16 cellular contexts compared by ENCODE assay signal in the genomic region with DNA sequence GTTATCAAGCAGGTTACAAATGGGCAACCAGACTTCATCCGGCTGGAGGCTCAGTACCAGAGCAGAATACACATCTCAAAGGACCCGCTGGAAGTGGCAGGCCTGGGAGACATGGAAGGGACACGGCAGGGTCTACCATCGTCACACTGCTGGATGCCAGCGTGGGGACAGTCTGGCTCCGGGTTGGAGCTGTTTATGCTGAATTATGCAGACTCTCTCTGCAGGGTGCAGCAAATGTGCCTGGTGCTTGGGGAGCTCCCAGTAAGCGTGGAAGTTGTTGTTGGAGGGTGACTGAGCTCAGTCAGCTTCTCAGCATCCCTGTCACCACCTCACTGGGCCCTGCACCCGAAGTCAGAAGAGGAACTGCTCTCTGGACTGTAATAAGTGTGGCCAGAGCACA. TPM values are rescaled to one million over a fixed set of nuclear protein-coding genes. Genes with fewer than 3 reads are reported as not detected.
DNase-seq lines count a peak whose midpoint lies in the region; ATAC-seq and TF ChIP-seq lines count a peak whose summit lies in the region.
"Had no signal": no experiment of that assay in that cellular context is flagged by ENCODE, and none has a peak within 500 bp of the region (broad histone marks: within the 10 kb centered on the region; RNA-seq: fewer than 3 reads in every experiment).

No MANE protein-coding gene starts in this region.

- H3K27ac Mint-ChIP-seq in H9, result peak overlapping the region; percentile 36 to 95 (median 77); a peak in 6 of 7 replicates
- peak overlapping the region; percentile 12 for H3K27ac Mint-ChIP-seq in neural crest cell (ENCODE audit: unreplicated experiment)
- H3K27ac Mint-ChIP-seq: CD8-positive, alpha-beta memory T cell had no signal

- no peaks in the 10 kb centered on the region; the same call in 1 of the 2 replicates for H3K27me3 Mint-ChIP-seq in H9 (ENCODE audit: low read depth)
- H3K27me3 Mint-ChIP-seq in neural crest cell (ENCODE audit: low read depth), result no peaks in the 10 kb centered on the region

- intact Hi-C loops in dorsolateral prefrontal cortex (cut with DNase I), result no loop called here
- intact Hi-C loops in right lobe of liver (cut with DNase I), result no loop called here

- H3K4me1 Mint-ChIP-seq in H9 (peaks cover 37 to 38% of the 10 kb centered on the region in 2 experiments), neural crest cell (peaks cover 66% of the 10 kb centered on the region)
- H3K4me1 Mint-ChIP-seq: CD8-positive, alpha-beta memory T cell had no signal

- no peak for TF ChIP-seq POLR2A in right lobe of liver (IDR thresholded peaks at IDR 0.05)
- no peak for TF ChIP-seq POLR2A in upper lobe of left lung (IDR thresholded peaks at IDR 0.05)

- H3K36me3 Mint-ChIP-seq in H9 (ENCODE audit: insufficient read depth in 1 of 3, low read depth in 3 of 3) (peaks cover 8 to 10% (median 9%) of the 10 kb centered on the region in 3 experiments), neural crest cell (ENCODE audit: low read depth) (no peaks in the 10 kb centered on the region)
- H3K36me3 Mint-ChIP-seq: CD8-positive, alpha-beta memory T cell had no signal

- H3K9me3 Mint-ChIP-seq in H9, result no peaks in the 10 kb centered on the region
- no peaks in the 10 kb centered on the region for H3K9me3 Mint-ChIP-seq in neural crest cell
- H3K9me3 Mint-ChIP-seq: CD8-positive, alpha-beta memory T cell had no signal

- H4K20me1 ChIP-seq in H9 (ENCODE audit: control insufficient read depth, insufficient read depth, insufficient read length), result no peaks in the 10 kb centered on the region

- H3T11ph ChIP-seq in H9 (ENCODE audit: low read length), result no peak overlapping the region

- no peak for ATAC-seq in right lobe of liver
- ATAC-seq in upper lobe of left lung (ENCODE audit: low FRiP score in 2 of 2), result no peak

- H3K23me2 ChIP-seq in H9 (ENCODE audit: insufficient read length, low read depth, low read length, poor library complexity, severe bottlenecking), result no peaks in the 10 kb centered on the region

- no peak overlapping the region for H2BK15ac ChIP-seq in H9 (ENCODE audit: low read depth, low read length)

- H3K36me3 ChIP-seq in right lobe of liver (no peaks in the 10 kb centered on the region), SJCRH30 (peaks cover 25% of the 10 kb centered on the region), upper lobe of left lung (no peaks in the 10 kb centered on the region)
- H3K36me3 ChIP-seq: BLaER1 had no signal

- H4K5ac ChIP-seq in H9 (ENCODE audit: insufficient read length, low read depth, low read length), result no peak overlapping the region

- WGBS in H9 (ENCODE audit: extremely low coverage, insufficient read length, low lambda C conversion rate), result no CpG with 5 or more reads among the region's 8 CpGs
- WGBS in right lobe of liver (ENCODE audit: insufficient coverage, low coverage, low lambda C conversion rate, missing lambda C conversion rate), result 60% methylated on average over 2 of the region's 8 CpGs
- WGBS in upper lobe of left lung, 2 donors, result 83 to 88% methylated on average over 4 to 8 of the region's 8 CpGs

- TF ChIP-seq EP300 in upper lobe of left lung (IDR thresholded peaks at IDR 0.05), result no peak

- H3K9me3 ChIP-seq in H9 (ENCODE audit: control insufficient read depth, low read depth, low read length) (no peaks in the 10 kb centered on the region), right lobe of liver (no peaks in the 10 kb centered on the region), SJCRH30 (replicated peaks) (no peaks in the 10 kb centered on the region), upper lobe of left lung (no peaks in the 10 kb centered on the region)
- H3K9me3 ChIP-seq: BLaER1, Caco-2 had no signal

- no peak overlapping the region for H4K91ac ChIP-seq in H9 (ENCODE audit: insufficient read length, low read depth, low read length)

- no peak overlapping the region for H3K4me3 ChIP-seq in dorsolateral prefrontal cortex
- H3K4me3 ChIP-seq in right lobe of liver, result no peak overlapping the region
- no peak overlapping the region for H3K4me3 ChIP-seq in SJCRH30
- H3K4me3 ChIP-seq in upper lobe of left lung, result no peak overlapping the region
- H3K4me3 ChIP-seq: BLaER1 had no signal

- H3K23ac ChIP-seq in H9 (ENCODE audit: insufficient read length, low read depth, low read length), result no peak overlapping the region

- H3K56ac ChIP-seq in H9 (ENCODE audit: insufficient read length, low read depth, low read length), result no peak overlapping the region

- H3K9ac ChIP-seq in H9 (ENCODE audit: extremely low read depth, insufficient read length, low read length), result no peak overlapping the region
- H3K9ac ChIP-seq: BLaER1 had no signal

- H3K79me2 ChIP-seq in H9 (ENCODE audit: insufficient read depth, low read length), result no peaks in the 10 kb centered on the region; the same call in 1 of the 2 replicates

- H3K4me1 ChIP-seq in H9 (ENCODE audit: insufficient read depth, low read length) (no peaks in the 10 kb centered on the region), right lobe of liver (no peaks in the 10 kb centered on the region), SJCRH30 (peaks cover 53% of the 10 kb centered on the region), upper lobe of left lung (no peaks in the 10 kb centered on the region)
- H3K4me1 ChIP-seq: Caco-2 had no signal

- no peak overlapping the region for H2BK5ac ChIP-seq in H9 (ENCODE audit: insufficient read length, low read length)

- H3K4me2 ChIP-seq in H9 (ENCODE audit: insufficient read depth, insufficient read length, low read length), result no peak overlapping the region
- H3K4me2 ChIP-seq: BLaER1 had no signal

- H3K27me3 ChIP-seq in H9 (ENCODE audit: insufficient read depth, low read length), result no peaks in the 10 kb centered on the region
- no peaks in the 10 kb centered on the region for H3K27me3 ChIP-seq in dorsolateral prefrontal cortex
- no peaks in the 10 kb centered on the region for H3K27me3 ChIP-seq in right lobe of liver
- H3K27me3 ChIP-seq in SJCRH30, result no peaks in the 10 kb centered on the region
- H3K27me3 ChIP-seq in upper lobe of left lung, result no peaks in the 10 kb centered on the region
- H3K27me3 ChIP-seq: BLaER1 had no signal

- H2AFZ ChIP-seq in H9 (ENCODE audit: low read length), result no peak overlapping the region

- H2BK12ac ChIP-seq in H9 (ENCODE audit: insufficient read length, low read depth, low read length), result no peak overlapping the region

- H3K4ac ChIP-seq in H9 (ENCODE audit: low read depth, low read length), result no peak overlapping the region

- no peak overlapping the region for H2BK20ac ChIP-seq in H9 (ENCODE audit: low read depth, low read length, poor library complexity, severe bottlenecking)

- H3K14ac ChIP-seq in H9 (ENCODE audit: insufficient read depth, low read length), result no peak overlapping the region

- H4K8ac ChIP-seq in H9 (replicated peaks; ENCODE audit: insufficient read length, low read depth, low read length), result no peak overlapping the region

- no peak overlapping the region for H3K4me3 Mint-ChIP-seq in H9
- peak overlapping the region; percentile 2 for H3K4me3 Mint-ChIP-seq in neural crest cell
- H3K4me3 Mint-ChIP-seq: CD8-positive, alpha-beta memory T cell had no signal

- TF ChIP-seq CTCF in H9 (conservative IDR thresholded peaks at IDR 0.05) (no peak), dorsolateral prefrontal cortex (IDR thresholded peaks at IDR 0.05 in 54 of 56, conservative IDR thresholded peaks at IDR 0.05 in 2 of 56; ENCODE audit: low read depth in 1 of 56, partially characterized antibody in 56 of 56) (no peak), neural crest cell (conservative IDR thresholded peaks at IDR 0.05) (no peak), right lobe of liver (IDR thresholded peaks at IDR 0.05) (no peak), upper lobe of left lung (IDR thresholded peaks at IDR 0.05) (no peak)

- no peak overlapping the region for H2BK120ac ChIP-seq in H9 (ENCODE audit: low read depth, low read length, poor library complexity, severe bottlenecking)

- peaks cover 2% of the 10 kb centered on the region for H3K79me1 ChIP-seq in H9 (ENCODE audit: insufficient read depth, low read depth, low read length, poor library complexity, severe bottlenecking)

- no peak overlapping the region for H2AK5ac ChIP-seq in H9 (ENCODE audit: insufficient read length, low read length)

- DNase-seq in H9 (no peak), dorsolateral prefrontal cortex (no peak), neural crest cell (ENCODE audit: low read depth, low spot score) (no peak), right lobe of liver (no peak), SJCRH30 (no peak), upper lobe of left lung (no peak)
- DNase-seq: 8988T; AML-193; Caco-2; CD8-positive, alpha-beta memory T cell; DND-41; GDM1; GOT3; HCEC 1CT had no signal

- H3K27ac ChIP-seq in H9 (ENCODE audit: insufficient read length, low read depth, low read length) (no peak overlapping the region), dorsolateral prefrontal cortex (peak overlapping the region in 50 of 59 donors; percentile 10 to 96 (median 89)), temporal lobe (ENCODE audit: low read depth, low read length) (peak overlapping the region; percentile 54), right lobe of liver (no peak overlapping the region), SJCRH30 (no peak overlapping the region), upper lobe of left lung (no peak overlapping the region)
- H3K27ac ChIP-seq: BLaER1 had no signal

- no peak overlapping the region for H3K18ac ChIP-seq in H9 (ENCODE audit: insufficient read length, low read depth, low read length)

RNA-seq across cellular contexts. Expression of a gene that starts 12.2 kb away (rescaled TPM):
- total RNA-seq in H9 (2021) (33.6 and 34.9 TPM in 2 replicates), dorsolateral prefrontal cortex (10 to 100 TPM; 15.2 to 61.6 (median 26.2) TPM), neural crest cell (75.8 and 93.3 TPM in 2 replicates), temporal lobe (24.6 TPM), right lobe of liver (1 to 10 TPM; 1.3 to 4.6 (median 1.6) TPM), upper lobe of left lung (10 to 100 TPM in 1 of 6 donors, 1 to 10 TPM in 5; 1.0 to 17.5 (median 3.8) TPM)
- total RNA-seq in SJCRH30 (2014; rRNA removed; shearing (Covaris generic)), result 99.1 and 101 TPM in 2 replicates
- total RNA-seq: Caco-2 had no signal

Comparison
In these comparisons a context has a peak if more than half of its experiments do, and no peak if none do; other contexts are left out.
1. H3K27ac ChIP-seq: peak in dorsolateral prefrontal cortex (50 of 59) and temporal lobe (single experiment); none in H9 (single experiment), right lobe of liver (0 of 3), SJCRH30 (single experiment) and upper lobe of left lung (0 of 4).